ENCODE assay signal across 23 cellular contexts in the genomic region with DNA sequence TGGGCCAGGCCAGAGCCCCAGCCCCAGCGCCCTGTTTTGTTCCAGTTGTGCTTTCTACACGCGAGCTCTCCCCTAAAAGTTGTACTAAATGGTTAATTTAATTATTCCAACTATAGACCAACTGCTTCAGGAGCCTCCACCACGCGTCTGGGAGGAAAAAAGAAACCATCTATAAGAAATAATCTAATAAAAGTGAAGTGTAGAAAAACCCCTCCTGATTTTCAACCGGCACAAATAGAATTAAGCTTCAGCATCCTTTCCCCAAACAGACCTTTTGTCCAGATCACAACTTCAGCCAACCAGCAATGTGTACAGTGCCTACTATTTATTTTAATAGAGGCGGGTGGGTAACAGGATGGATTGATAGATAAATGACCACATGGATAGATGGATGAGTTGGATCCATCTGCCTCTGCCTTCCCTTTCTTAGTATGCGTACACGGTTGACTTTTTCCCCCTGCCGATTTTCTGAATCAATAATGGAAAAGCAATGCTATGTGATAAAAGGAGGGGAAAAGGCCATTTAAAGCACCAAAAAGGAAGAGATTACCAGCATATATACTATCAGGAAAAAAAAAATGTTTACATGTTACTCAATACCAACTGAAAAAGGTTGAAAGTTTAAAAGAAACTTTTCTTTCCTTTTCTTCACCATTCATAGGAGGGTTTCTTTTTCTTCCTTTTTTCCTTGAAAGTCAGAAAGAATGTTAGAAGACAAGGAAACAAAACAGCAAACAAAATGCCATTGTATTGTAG. TPM values are rescaled to one million over a fixed set of nuclear protein-coding genes. Genes with fewer than 3 reads are reported as not detected.
"Had no signal": no experiment of that assay in that cellular context is flagged by ENCODE, and none has a peak within 500 bp of the region (broad histone marks: within the 10 kb centered on the region; RNA-seq: fewer than 3 reads in every experiment).

No MANE protein-coding gene starts in this region.

- H3K9me3 Mint-ChIP-seq: activated CD4-positive, alpha-beta memory T cell treated with anti-CD3 and anti-CD28 coated beads for 36 hours; activated naive CD4-positive, alpha-beta T cell treated with anti-CD3 and anti-CD28 coated beads, Interleukin-2, amount 10 ng/mL, durations not matched to agents 7 days and 5 days had no signal

- H3K9me3 ChIP-seq: gastrocnemius medialis, heart right ventricle, right atrium auricular region, tibial nerve had no signal

- H3K27ac Mint-ChIP-seq: activated CD4-positive, alpha-beta memory T cell treated with anti-CD3 and anti-CD28 coated beads for 36 hours; activated CD4-positive, alpha-beta T cell treated with anti-CD3 and anti-CD28 coated beads for 36 hours; activated CD8-positive, alpha-beta memory T cell treated with anti-CD3 and anti-CD28 coated beads, Interleukin-2, amount 10 ng/mL, durations not matched to agents 7 days and 5 days; activated naive CD4-positive, alpha-beta T cell treated with anti-CD3 and anti-CD28 coated beads, Interleukin-2, amount 10 ng/mL, durations not matched to agents 7 days and 5 days; naive thymus-derived CD8-positive, alpha-beta T cell had no signal

- ATAC-seq: activated CD4-positive, alpha-beta T cell treated with anti-CD3 and anti-CD28 coated beads for 36 hours; activated CD8-positive, alpha-beta memory T cell treated with anti-CD3 and anti-CD28 coated beads, Interleukin-2, amount 10 ng/mL, durations not matched to agents 7 days and 5 days; gastrocnemius medialis; heart right ventricle; naive thymus-derived CD8-positive, alpha-beta T cell had no signal

- H3K4me3 Mint-ChIP-seq: activated CD4-positive, alpha-beta memory T cell treated with anti-CD3 and anti-CD28 coated beads for 36 hours; activated CD4-positive, alpha-beta T cell treated with anti-CD3 and anti-CD28 coated beads for 36 hours; activated CD8-positive, alpha-beta memory T cell treated with anti-CD3 and anti-CD28 coated beads, Interleukin-2, amount 10 ng/mL, durations not matched to agents 7 days and 5 days; activated naive CD4-positive, alpha-beta T cell treated with anti-CD3 and anti-CD28 coated beads, Interleukin-2, amount 10 ng/mL, durations not matched to agents 7 days and 5 days; naive thymus-derived CD8-positive, alpha-beta T cell had no signal

- H3K27ac ChIP-seq: cardiac muscle cell, gastrocnemius medialis, heart right ventricle, right atrium auricular region, skin epidermis, tibial nerve, VCaP had no signal

- DNase-seq: activated CD4-positive, alpha-beta memory T cell treated with anti-CD3 and anti-CD28 coated beads for 36 hours; activated CD8-positive, alpha-beta memory T cell treated with anti-CD3 and anti-CD28 coated beads, Interleukin-2, amount 10 ng/mL, durations not matched to agents 7 days and 5 days; activated naive CD4-positive, alpha-beta T cell treated with anti-CD3 and anti-CD28 coated beads, Interleukin-2, amount 10 ng/mL, durations not matched to agents 7 days and 5 days; activated T-cell treated with anti-CD3 and anti-CD28 coated beads, Interleukin-2, amount 50 U/mL, for 1 hour; gastrocnemius medialis; heart right ventricle; kidney glomerular epithelial cell; mesenchymal stem cell; naive thymus-derived CD8-positive, alpha-beta T cell; occipital lobe; stimulated activated CD4-positive, alpha-beta T cell treated with anti-CD3 and anti-CD28 coated beads, Interleukin-4, amount 100 ng/mL, for 1 hour; stimulated activated naive CD4-positive, alpha-beta T cell treated with Interleukin-2 at 50 U/mL for 16 hours; substantia nigra had no signal

- H3K4me3 ChIP-seq: gastrocnemius medialis, heart right ventricle, right atrium auricular region, skin epidermis, tibial nerve had no signal

- H3K36me3 Mint-ChIP-seq: activated CD4-positive, alpha-beta memory T cell treated with anti-CD3 and anti-CD28 coated beads for 36 hours had no signal

- H3K36me3 ChIP-seq: cardiac muscle cell, gastrocnemius medialis, heart right ventricle, right atrium auricular region, tibial nerve had no signal

- H3K4me1 Mint-ChIP-seq: activated CD4-positive, alpha-beta T cell treated with anti-CD3 and anti-CD28 coated beads for 36 hours; activated CD8-positive, alpha-beta memory T cell treated with anti-CD3 and anti-CD28 coated beads, Interleukin-2, amount 10 ng/mL, durations not matched to agents 7 days and 5 days; activated naive CD4-positive, alpha-beta T cell treated with anti-CD3 and anti-CD28 coated beads, Interleukin-2, amount 10 ng/mL, durations not matched to agents 7 days and 5 days had no signal

RNA-seq across cellular contexts. Expression of a gene that starts 3.7 kb away (rescaled TPM):
- total RNA-seq: activated CD4-positive, alpha-beta memory T cell treated with anti-CD3 and anti-CD28 coated beads for 36 hours; activated CD4-positive, alpha-beta T cell treated with anti-CD3 and anti-CD28 coated beads for 36 hours; activated CD8-positive, alpha-beta memory T cell treated with anti-CD3 and anti-CD28 coated beads, Interleukin-2, amount 10 ng/mL, durations not matched to agents 7 days and 5 days; cardiac muscle cell; dermis microvascular lymphatic vessel endothelial cell; gastrocnemius medialis; heart right ventricle; liver; naive thymus-derived CD8-positive, alpha-beta T cell; occipital lobe; posterior vena cava; right atrium auricular region; T-helper 1 cell treated with Interleukin-12 subunit alpha and Interleukin-12 subunit beta and Interleukin-4 antibody, amounts not matched to agents 30 ng/mL and 1 ng/mL, for 36 hours; tibial nerve had no signal
- polyA plus RNA-seq: cardiac muscle cell; heart right ventricle; liver; naive thymus-derived CD8-positive, alpha-beta T cell had no signal
